Comparison of ENCODE assay signal across 28 cellular contexts in genomic region chr11:79080506-79080905, GRCh38.
DNase-seq lines count a peak whose midpoint lies in the region; ATAC-seq, FAIRE-seq and TF ChIP-seq lines count a peak whose summit lies in the region.
"Had no signal": no experiment of that assay in that cellular context is flagged by ENCODE, and none has a peak within 500 bp of the region (broad histone marks: within the 10 kb centered on the region; RNA-seq: fewer than 3 reads in every experiment).

No MANE protein-coding gene starts in this region.

- H3K9ac ChIP-seq in trophoblast cell (ENCODE audit: low read length) = no peak overlapping the region

- no peaks in the 10 kb centered on the region for H3K27me3 ChIP-seq in trophoblast cell (ENCODE audit: insufficient read depth, low read length)
- H3K27me3 ChIP-seq in pancreas = no peaks in the 10 kb centered on the region
- H3K27me3 ChIP-seq: gastroesophageal sphincter, Peyer's patch, right atrium auricular region, SJSA1, tibial nerve had no signal

- peak overlapping the region; percentile 9 for H3K4ac ChIP-seq in trophoblast cell (ENCODE audit: low read depth, low read length)

- H4K91ac ChIP-seq in trophoblast cell (ENCODE audit: low read depth, low read length) = peak overlapping the region; percentile 56

- DNase-seq in NCI-H1105 treated with DMSO at 0.1 percent for 48 hours (lab: John Stamatoyannopoulos, UW) (peak; percentile 31), NCI-H1105 (lab: John Stamatoyannopoulos, UW) (no peak), M059J (ENCODE audit: low read depth) (peak; percentile 69), fibroblast of the aortic adventitia (ENCODE audit: low read depth) (peak; percentile 32), trophoblast cell (no peak), OCI-M2 (lab: John Stamatoyannopoulos, UW; ENCODE audit: unreplicated experiment) (no peak), pancreas (no peak)
- DNase-seq: 8988T; activated CD4-positive, alpha-beta T cell treated with anti-CD3 and anti-CD28 coated beads, Interleukin-2, amount 10 ng/mL, durations not matched to agents 24 days and 14 days; activated CD8-positive, alpha-beta memory T cell treated with anti-CD3 and anti-CD28 coated beads, Interleukin-2, amount 10 ng/mL, durations not matched to agents 7 days and 5 days; activated naive CD4-positive, alpha-beta T cell treated with anti-CD3 and anti-CD28 coated beads, Interleukin-2, amount 50 U/mL, for 16 hours; anterior cingulate cortex; Calu3; erythroblast; GDM1; HCEC 1CT; islet precursor cell; KG1; NCI-H187; Peyer's patch; stimulated activated CD4-positive, alpha-beta T cell treated with anti-CD3 and anti-CD28 coated beads, Interleukin-12 subunit alpha, Interleukin-12 subunit beta, amount 100 ng/mL, for 4 hours; stimulated activated naive CD8-positive, alpha-beta T cell treated with anti-CD3 and anti-CD28 coated beads, Interleukin-15, amount 100 ng/mL, for 72 hours had no signal

- H3K9me3 ChIP-seq in trophoblast cell (ENCODE audit: insufficient read depth, low read depth, low read length) = no peaks in the 10 kb centered on the region
- H3K9me3 ChIP-seq in pancreas = no peaks in the 10 kb centered on the region
- H3K9me3 ChIP-seq: gastroesophageal sphincter, Peyer's patch, right atrium auricular region, SJSA1, tibial nerve had no signal

- intact Hi-C loops in pancreas (cut with DNase I) = loop anchor here in 1 of 3 donors (10.0 kb wide), 1 partner anchor 436 kb away; no protein-coding TSS in a partner anchor

- no peak for FAIRE-seq in pancreas (lab: Jason Lieb, UNC)
- FAIRE-seq: GM18507 had no signal

- H3K18ac ChIP-seq in trophoblast cell (ENCODE audit: low read length) = no peak overlapping the region

- no peak overlapping the region for H2AK5ac ChIP-seq in trophoblast cell (ENCODE audit: low read length)

- ATAC-seq in HG02642 (IDR thresholded peaks at IDR 0.05; ENCODE audit: poor library complexity, unreplicated experiment) (no peak), pancreas (no peak)
- ATAC-seq: activated CD8-positive, alpha-beta memory T cell treated with anti-CD3 and anti-CD28 coated beads, Interleukin-2, amount 10 ng/mL, durations not matched to agents 7 days and 5 days; gastroesophageal sphincter; stimulated activated naive CD8-positive, alpha-beta T cell treated with anti-CD3 and anti-CD28 coated beads, Interleukin-15, amount 100 ng/mL, for 72 hours had no signal

- no peak overlapping the region for H3K14ac ChIP-seq in trophoblast cell (ENCODE audit: low read length)

- H3K79me1 ChIP-seq in trophoblast cell (ENCODE audit: low read length) = peaks cover 20% of the 10 kb centered on the region

- peak overlapping the region; percentile 45 for H3K27ac ChIP-seq in trophoblast cell (ENCODE audit: low read depth, low read length)
- H3K27ac ChIP-seq in pancreas = peak overlapping the region in 2 of 4 donors; percentile 42 to 67
- H3K27ac ChIP-seq: gastroesophageal sphincter, Peyer's patch, right atrium auricular region, SJSA1, tibial nerve had no signal

- no peak overlapping the region for H2AFZ ChIP-seq in trophoblast cell (ENCODE audit: insufficient read depth, low read length, poor library complexity)

- no peak overlapping the region for H3K23ac ChIP-seq in trophoblast cell (ENCODE audit: low read length)

- no peak overlapping the region for H3K4me2 ChIP-seq in trophoblast cell (ENCODE audit: low read length)

- no peak for TF ChIP-seq CTCF in fibroblast of the aortic adventitia (IDR thresholded peaks at IDR 0.05; ENCODE audit: insufficient read depth, low read length)
- no peak for TF ChIP-seq CTCF in pancreas (IDR thresholded peaks at IDR 0.05)

- H3K36me3 ChIP-seq in trophoblast cell (ENCODE audit: control insufficient read depth in 1 of 2, insufficient read depth in 2 of 2, low read length in 2 of 2) (peaks cover under 1 to 2% of the 10 kb centered on the region in 2 experiments), pancreas (no peaks in the 10 kb centered on the region)
- H3K36me3 ChIP-seq: gastroesophageal sphincter, Peyer's patch, right atrium auricular region, SJSA1, tibial nerve had no signal

- H3K4me3 ChIP-seq in fibroblast of the aortic adventitia (ENCODE audit: low read depth, low read length) (no peak overlapping the region), trophoblast cell (ENCODE audit: low read depth, low read length) (no peak overlapping the region), pancreas (no peak overlapping the region)
- H3K4me3 ChIP-seq: gastroesophageal sphincter, Peyer's patch, right atrium auricular region, SJSA1, tibial nerve had no signal

- H3K4me1 ChIP-seq in trophoblast cell (ENCODE audit: control insufficient read depth in 1 of 2, insufficient read depth in 2 of 2, low read length in 2 of 2) (peaks cover 19 to 39% of the 10 kb centered on the region in 2 experiments), pancreas (no peaks in the 10 kb centered on the region)
- H3K4me1 ChIP-seq: Peyer's patch, right atrium auricular region had no signal

- WGBS in trophoblast cell (ENCODE audit: extremely low coverage, insufficient coverage, insufficient read length) = no CpG with 5 or more reads among the region's 1 CpG
- WGBS in pancreas, 2 donors = 30 to 47% methylated on average over 1 of the region's 1 CpG

- H2BK5ac ChIP-seq in trophoblast cell (ENCODE audit: low read depth, low read length, poor library complexity) = no peak overlapping the region

- H4K8ac ChIP-seq in trophoblast cell (ENCODE audit: low read depth, low read length) = peak overlapping the region; percentile 11

- H2BK12ac ChIP-seq in trophoblast cell (ENCODE audit: low read length) = peak overlapping the region; percentile 52

- H4K12ac ChIP-seq in trophoblast cell (ENCODE audit: low read depth, low read length) = no peak overlapping the region

- peaks cover 8% of the 10 kb centered on the region for H3K79me2 ChIP-seq in trophoblast cell (ENCODE audit: control insufficient read depth, insufficient read depth, low read length, poor library complexity)

- H2BK120ac ChIP-seq in trophoblast cell (ENCODE audit: insufficient read depth, low read length, poor library complexity) = peak overlapping the region; percentile 76

Comparison
In these comparisons a context has a peak if more than half of its experiments do, and no peak if none do; other contexts are left out.
1. DNase-seq: peak in NCI-H1105 treated with DMSO at 0.1 percent for 48 hours (single experiment), M059J (single experiment) and fibroblast of the aortic adventitia (single experiment); none in NCI-H1105 (single experiment), trophoblast cell (0 of 2), OCI-M2 (single experiment) and pancreas (0 of 6).